Comparison of ENCODE assay signal across 10 cellular contexts in genomic region chr3:197367081-197367780, GRCh38.
DNase-seq lines count a peak whose midpoint lies in the region; ATAC-seq and TF ChIP-seq lines count a peak whose summit lies in the region.
"Had no signal": no experiment of that assay in that cellular context is flagged by ENCODE, and none has a peak within 500 bp of the region (broad histone marks: within the 10 kb centered on the region; RNA-seq: fewer than 3 reads in every experiment).

No MANE protein-coding gene starts in this region.

- H3K14ac ChIP-seq in neuronal stem cell (ENCODE audit: low read length), result no peak overlapping the region

- no peaks in the 10 kb centered on the region for H3K36me3 Mint-ChIP-seq in MCF 10A (ENCODE audit: insufficient read depth, unreplicated experiment)
- H3K36me3 Mint-ChIP-seq: activated naive CD4-positive, alpha-beta T cell treated with anti-CD3 and anti-CD28 coated beads, Interleukin-2, amount 50 U/mL, for 72 hours had no signal

- no peaks in the 10 kb centered on the region for H3K36me3 ChIP-seq in neuronal stem cell (replicated peaks in 1 of 2; ENCODE audit: control insufficient read depth in 2 of 2, insufficient read depth in 2 of 2, low read length in 2 of 2)

- H3K27me3 Mint-ChIP-seq in MCF 10A (ENCODE audit: insufficient read depth, unreplicated experiment), result no peaks in the 10 kb centered on the region

- peak overlapping the region; percentile 55 for H3K27ac Mint-ChIP-seq in MCF 10A (ENCODE audit: low read depth, unreplicated experiment)
- H3K27ac Mint-ChIP-seq: activated naive CD4-positive, alpha-beta T cell treated with anti-CD3 and anti-CD28 coated beads, Interleukin-2, amount 50 U/mL, for 72 hours had no signal

- POLR2A ChIA-PET in MCF 10A (lab: Yijun Ruan, JAX), result interaction anchor here (0.6 to 2.4 kb wide), 12 partner anchors 9 to 323 kb away, joined by 3 to 11 read pairs (median 4); partner anchors contain the start of gene DLG1

- no peaks in the 10 kb centered on the region for H3K9me3 ChIP-seq in neuronal stem cell (replicated peaks in 1 of 2; ENCODE audit: control insufficient read depth in 2 of 2, insufficient read depth in 1 of 2, low read depth in 1 of 2, low read length in 2 of 2)

- H2BK5ac ChIP-seq in neuronal stem cell (ENCODE audit: low read length), result no peak overlapping the region

- H3K4ac ChIP-seq in neuronal stem cell (ENCODE audit: low read length), result peak overlapping the region; percentile 60

- H3K18ac ChIP-seq in neuronal stem cell (ENCODE audit: low read length), result peak overlapping the region; percentile 94

- peaks cover 0 to 7% (median 0%) of the 10 kb centered on the region in 3 experiments for H3K27me3 ChIP-seq in neuronal stem cell (ENCODE audit: control insufficient read depth in 3 of 3, insufficient read depth in 3 of 3, low read depth in 1 of 3, low read length in 3 of 3)

- no peak for ATAC-seq in HG03135 (IDR thresholded peaks at IDR 0.05; ENCODE audit: unreplicated experiment)
- ATAC-seq in GM19397 (IDR thresholded peaks at IDR 0.05; ENCODE audit: unreplicated experiment), result no peak
- ATAC-seq: activated naive CD4-positive, alpha-beta T cell treated with anti-CD3 and anti-CD28 coated beads, Interleukin-2, amount 50 U/mL, for 72 hours had no signal

- peaks cover 19 to 41% of the 10 kb centered on the region in 2 donors for H3K4me1 ChIP-seq in neuronal stem cell (ENCODE audit: control insufficient read depth in 2 of 2, insufficient read depth in 1 of 2, low read depth in 1 of 2, low read length in 2 of 2)

- CTCF ChIA-PET in MCF 10A (lab: Yijun Ruan, JAX), result interaction anchor here (0.7 to 1.3 kb wide), 7 partner anchors 9 to 115 kb away, joined by 3 to 4 read pairs (median 3); no protein-coding TSS in a partner anchor

- no peak overlapping the region for H3K23ac ChIP-seq in neuronal stem cell (ENCODE audit: low read depth, low read length, poor library complexity)

- H2BK120ac ChIP-seq in neuronal stem cell (ENCODE audit: low read depth, low read length), result no peak overlapping the region

- no peaks in the 10 kb centered on the region for H3K79me1 ChIP-seq in neuronal stem cell (ENCODE audit: low read depth, low read length)

- no peak overlapping the region for H3K27ac ChIP-seq in neuronal stem cell (replicated peaks; ENCODE audit: low read length)

- DNase-seq in DMS79 (lab: John Stamatoyannopoulos, UW) (peak; percentile 99), NCI-H2107 (lab: John Stamatoyannopoulos, UW) (peak; percentile 94), MCF 10A (ENCODE audit: unreplicated experiment) (peak; percentile 93), neuronal stem cell (ENCODE audit: low spot score) (no peak), T-helper 2 cell (no peak), NCI-H748 (lab: John Stamatoyannopoulos, UW; ENCODE audit: unreplicated experiment) (no peak)
- DNase-seq: SIG-M5 had no signal

- no peak for TF ChIP-seq CTCF in MCF 10A (IDR thresholded peaks at IDR 0.05; ENCODE audit: unreplicated experiment)

- H4K8ac ChIP-seq in neuronal stem cell (ENCODE audit: low read depth, low read length), result no peak overlapping the region

- WGBS in neuronal stem cell (ENCODE audit: extremely low coverage in 2 of 2, insufficient read length in 2 of 2, insufficient replicate concordance in 1 of 2), 2 donors, result no CpG with 5 or more reads among the region's 13 CpGs

- peak overlapping the region; percentile 98 for H2AK5ac ChIP-seq in neuronal stem cell (ENCODE audit: low read depth, low read length)

- H2BK15ac ChIP-seq in neuronal stem cell (ENCODE audit: low read length), result peak overlapping the region; percentile 59

- peak overlapping the region; percentile 64 for H2BK12ac ChIP-seq in neuronal stem cell (ENCODE audit: low read length)

- H3K4me3 Mint-ChIP-seq in MCF 10A (ENCODE audit: unreplicated experiment), result no peak overlapping the region

- H3K4me1 Mint-ChIP-seq in MCF 10A (ENCODE audit: insufficient read depth, unreplicated experiment), result peaks cover 44% of the 10 kb centered on the region

- intact Hi-C loops in MCF 10A (cut with micrococcal nuclease), result loop anchor here (2.0 kb wide), 1 partner anchor 60 kb away; no protein-coding TSS in a partner anchor

- no peak overlapping the region for H4K91ac ChIP-seq in neuronal stem cell (ENCODE audit: low read depth, low read length, poor library complexity)

- H3K9ac ChIP-seq in neuronal stem cell (ENCODE audit: low read depth, low read length, poor library complexity), result no peak overlapping the region

- no peaks in the 10 kb centered on the region for H3K9me3 Mint-ChIP-seq in MCF 10A (ENCODE audit: unreplicated experiment)
- H3K9me3 Mint-ChIP-seq: activated naive CD4-positive, alpha-beta T cell treated with anti-CD3 and anti-CD28 coated beads, Interleukin-2, amount 50 U/mL, for 72 hours had no signal

- no peak overlapping the region for H2AFZ ChIP-seq in neuronal stem cell (ENCODE audit: low read length)

- H3K4me2 ChIP-seq in neuronal stem cell (ENCODE audit: insufficient read depth, low read length, poor library complexity, severe bottlenecking), result no peak overlapping the region

- no TSS peak for BruUV-seq in MCF 10A (replicated peaks; lab: Mats Ljungman, UMichigan)

- no peak overlapping the region for H3K4me3 ChIP-seq in neuronal stem cell (ENCODE audit: low read length in 2 of 2)

Comparison
In these comparisons a context has a peak if more than half of its experiments do, and no peak if none do; other contexts are left out.
1. DNase-seq: peak in DMS79 (single experiment), NCI-H2107 (single experiment) and MCF 10A (single experiment); none in neuronal stem cell (single experiment), T-helper 2 cell (0 of 5) and NCI-H748 (single experiment).